8 cellular contexts compared by ENCODE assay signal in the genomic region with DNA sequence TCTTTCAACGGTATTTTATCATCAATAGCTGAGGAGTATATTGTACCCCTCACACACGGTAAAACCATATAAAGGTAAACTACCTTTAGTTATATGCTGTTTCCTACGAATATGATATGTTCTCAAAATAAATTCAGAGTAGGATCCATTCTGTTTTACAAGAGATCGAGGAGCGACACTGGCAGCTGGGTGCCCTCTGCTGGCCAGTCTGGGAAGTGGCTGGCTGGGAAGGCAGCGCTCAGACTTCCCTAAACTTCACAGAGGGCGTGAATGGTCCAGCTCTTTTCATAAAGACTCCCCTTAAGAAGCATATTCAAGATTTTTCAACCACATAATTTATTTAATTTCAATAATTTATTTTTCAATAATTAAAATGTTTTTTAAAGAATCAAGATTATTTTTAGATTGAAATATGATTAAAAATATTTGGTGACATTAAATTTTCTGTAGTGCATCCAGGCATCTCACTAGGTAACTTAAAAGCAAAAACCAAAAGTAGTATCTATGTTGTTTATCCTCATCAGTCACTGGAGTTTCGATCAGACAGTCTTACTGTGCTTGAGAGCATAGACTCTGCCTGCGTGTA.
DNase-seq lines count a peak whose midpoint lies in the region; ATAC-seq and TF ChIP-seq lines count a peak whose summit lies in the region.

No MANE protein-coding gene starts in this region.

- peak overlapping the region in 1 of 8 donors; percentile 10 for H3K4me3 Mint-ChIP-seq in naive B cell
- no peak overlapping the region for H3K4me3 Mint-ChIP-seq in stimulated activated naive B cell treated with anti-CD40 and anti-IgM and Interleukin-4, amounts not matched to agents 10 μg/mL and 1 μg/mL and 100 μg/mL, for 72 hours

- no peak for TF ChIP-seq POLR2A in erythroblast (IDR thresholded peaks at IDR 0.05; ENCODE audit: low read length)

- ATAC-seq in GM18858 (IDR thresholded peaks at IDR 0.05; ENCODE audit: unreplicated experiment) (peak; percentile 87), HG03060 (IDR thresholded peaks at IDR 0.05; ENCODE audit: low read depth, unreplicated experiment) (peak; percentile 62), naive B cell (ENCODE audit: low read depth in 2 of 2) (peak; percentile 41 to 50)
- ATAC-seq in stimulated activated naive B cell treated with anti-CD40 and anti-IgM and Interleukin-4, amounts not matched to agents 10 μg/mL and 1 μg/mL and 100 μg/mL, for 72 hours (replicated peaks): peak; percentile 54 to 69

- H3K4me1 Mint-ChIP-seq in naive B cell: peaks cover 0 to 9% (median 0%) of the 10 kb centered on the region in 3 donors
- peaks cover 0 to 2% of the 10 kb centered on the region in 2 donors for H3K4me1 Mint-ChIP-seq in stimulated activated naive B cell treated with anti-CD40 and anti-IgM and Interleukin-4, amounts not matched to agents 10 μg/mL and 1 μg/mL and 100 μg/mL, for 72 hours

- peaks cover 0 to 2% (median 0%) of the 10 kb centered on the region in 7 donors for H3K9me3 Mint-ChIP-seq in naive B cell
- H3K9me3 Mint-ChIP-seq in stimulated activated naive B cell treated with anti-CD40 and anti-IgM and Interleukin-4, amounts not matched to agents 10 μg/mL and 1 μg/mL and 100 μg/mL, for 72 hours: no peaks in the 10 kb centered on the region

- DNase-seq in AML-193 (lab: John Stamatoyannopoulos, UW) (peak; percentile 56 to 63), NCI-H748 treated with DMSO at 0.1 percent for 48 hours (lab: John Stamatoyannopoulos, UW) (peak; percentile 8), erythroblast (lab: John Stamatoyannopoulos, UW) (peak; percentile 32 to 62), naive B cell (peak; percentile 19)
- DNase-seq in activated CD8-positive, alpha-beta memory T cell treated with anti-CD3 and anti-CD28 coated beads for 48 hours (ENCODE audit: low read depth in 2 of 3, low spot score in 2 of 3): peak; percentile 6 to 37 (median 17)
- DNase-seq in stimulated activated naive B cell treated with anti-CD40 and anti-IgM and Interleukin-4, amounts not matched to agents 10 μg/mL and 1 μg/mL and 100 μg/mL, for 72 hours: peak; percentile 18

- H3K27me3 Mint-ChIP-seq in naive B cell: peaks cover 55 to 92% (median 91%) of the 10 kb centered on the region in 3 donors
- H3K27me3 Mint-ChIP-seq in stimulated activated naive B cell treated with anti-CD40 and anti-IgM and Interleukin-4, amounts not matched to agents 10 μg/mL and 1 μg/mL and 100 μg/mL, for 72 hours: peaks cover 67 to 87% of the 10 kb centered on the region in 2 donors

- H3K27ac Mint-ChIP-seq in naive B cell: no peak overlapping the region
- H3K27ac Mint-ChIP-seq in stimulated activated naive B cell treated with anti-CD40 and anti-IgM and Interleukin-4, amounts not matched to agents 10 μg/mL and 1 μg/mL and 100 μg/mL, for 72 hours: no peak overlapping the region

- no peaks in the 10 kb centered on the region for H3K36me3 Mint-ChIP-seq in naive B cell
- H3K36me3 Mint-ChIP-seq in stimulated activated naive B cell treated with anti-CD40 and anti-IgM and Interleukin-4, amounts not matched to agents 10 μg/mL and 1 μg/mL and 100 μg/mL, for 72 hours: peaks cover 0 to 3% of the 10 kb centered on the region in 2 donors

Comparison
In these comparisons a context has a peak if more than half of its experiments do, and no peak if none do; other contexts are left out.
1. Peak in every context shown above with its lines: DNase-seq and ATAC-seq.
2. DNase-seq: peak in every context shown above with its lines; median percentile 60 in AML-193; 47 in erythroblast; 19 in naive B cell; 18 in stimulated activated naive B cell treated with anti-CD40 and anti-IgM and Interleukin-4, amounts not matched to agents 10 μg/mL and 1 μg/mL and 100 μg/mL, for 72 hours; 17 in activated CD8-positive, alpha-beta memory T cell treated with anti-CD3 and anti-CD28 coated beads for 48 hours; 8 in NCI-H748 treated with DMSO at 0.1 percent for 48 hours.